Comparison of ENCODE assay signal across 9 cellular contexts in genomic region chr1:197180252-197180878, GRCh38. TPM values are rescaled to one million over a fixed set of nuclear protein-coding genes. Genes with fewer than 3 reads are reported as not detected.
DNase-seq lines count a peak whose midpoint lies in the region; ATAC-seq and TF ChIP-seq lines count a peak whose summit lies in the region.
"Had no signal": no experiment of that assay in that cellular context is flagged by ENCODE, and none has a peak within 500 bp of the region (broad histone marks: within the 10 kb centered on the region; RNA-seq: fewer than 3 reads in every experiment).

No MANE protein-coding gene starts in this region.

- H3K4me3 ChIP-seq in IMR-90 (ENCODE audit: insufficient read depth, low read depth, low read length) (no peak overlapping the region), neural cell (ENCODE audit: low read length) (no peak overlapping the region)
- H3K4me3 ChIP-seq: BLaER1 treated with 17β-estradiol and CSF1 and Interleukin-3, amounts not matched to agents 10 nM and 100 nM had no signal

- H3K27me3 ChIP-seq in IMR-90 (ENCODE audit: control insufficient read depth, insufficient read depth, low read length), result no peaks in the 10 kb centered on the region
- H3K27me3 ChIP-seq in neural cell (ENCODE audit: insufficient read depth, low read depth, low read length), result no peaks in the 10 kb centered on the region
- H3K27me3 ChIP-seq: BLaER1 treated with 17β-estradiol and CSF1 and Interleukin-3, amounts not matched to agents 10 nM and 100 nM had no signal

- H3K4me1 ChIP-seq in IMR-90 (ENCODE audit: control insufficient read depth, insufficient read depth, low read length), result 0 out of 2 replicates have a peak, but pooled peaks cover 4% of the 10 kb centered on the region

- in situ Hi-C loops in IMR-90 (cut with MboI; ENCODE audit: low sequenced_read_pairs), result no loop called here

- H4K20me1 ChIP-seq in IMR-90 (ENCODE audit: insufficient read depth, low read length), result no peaks in the 10 kb centered on the region
- no peaks in the 10 kb centered on the region for H4K20me1 ChIP-seq in neural cell (ENCODE audit: insufficient read depth)

- H4K8ac ChIP-seq in IMR-90 (ENCODE audit: low read depth in 2 of 2, low read length in 2 of 2), result no peak overlapping the region

- no peaks in the 10 kb centered on the region for H3K9me2 ChIP-seq in neural cell (ENCODE audit: insufficient read depth, low read length)

- no peak overlapping the region for H2BK15ac ChIP-seq in IMR-90 (ENCODE audit: low read depth, low read length)

- H4K91ac ChIP-seq in IMR-90 (ENCODE audit: insufficient read depth, low read depth, low read length), result no peak overlapping the region

- peaks cover 3% of the 10 kb centered on the region in 2 experiments; a peak in 3 of 4 replicates for H3K79me1 ChIP-seq in IMR-90 (ENCODE audit: low read depth in 1 of 2, low read length in 2 of 2)

- H2BK20ac ChIP-seq in IMR-90 (ENCODE audit: low read depth, low read length), result no peak overlapping the region

- TF ChIP-seq RAD21 in IMR-90 (IDR thresholded peaks at IDR 0.05; ENCODE audit: low read length) (peak; percentile 76), neural cell (conservative IDR thresholded peaks at IDR 0.05) (peak; percentile 83)

- H3K23ac ChIP-seq in IMR-90 (ENCODE audit: low read depth, low read length), result no peak overlapping the region

- no peak overlapping the region for H4K5ac ChIP-seq in IMR-90 (ENCODE audit: low read depth, low read length)

- CTCF ChIA-PET in IMR-90 (lab: Yijun Ruan, JAX), result interaction anchor here (0.5 to 1.9 kb wide), 5 partner anchors 8 to 226 kb away, joined by 3 to 9 read pairs (median 3); no protein-coding TSS in a partner anchor

- intact Hi-C loops in IMR-90 (cut with micrococcal nuclease), result loop anchor here (1.0 to 5.0 kb wide), 3 partner anchors 14 to 177 kb away; no protein-coding TSS in a partner anchor

- H3K56ac ChIP-seq in IMR-90 (ENCODE audit: extremely low read depth, insufficient read depth, low read length), result no peak overlapping the region

- no peak overlapping the region for H3K4ac ChIP-seq in IMR-90 (ENCODE audit: low read depth, low read length)

- WGBS in IMR-90 (ENCODE audit: extremely low coverage in 2 of 2, insufficient read length in 1 of 2), 2 experiments, result no CpG with 5 or more reads among the region's 3 CpGs

- no peak overlapping the region for H3K9ac ChIP-seq in IMR-90 (ENCODE audit: low read depth, low read length)
- no peak overlapping the region for H3K9ac ChIP-seq in neural cell (ENCODE audit: low read length)
- H3K9ac ChIP-seq: BLaER1 treated with 17β-estradiol and CSF1 and Interleukin-3, amounts not matched to agents 10 nM and 100 nM had no signal

- no peak overlapping the region for H2BK120ac ChIP-seq in IMR-90 (ENCODE audit: low read depth, low read length)

- H3K4me2 ChIP-seq in IMR-90 (ENCODE audit: low read depth, low read length) (peak overlapping the region; percentile 8; the same call in 1 of the 2 replicates), neural cell (ENCODE audit: low read length) (no peak overlapping the region)
- H3K4me2 ChIP-seq: BLaER1 treated with 17β-estradiol and CSF1 and Interleukin-3, amounts not matched to agents 10 nM and 100 nM had no signal

- TF ChIP-seq CTCF in IMR-90 (conservative IDR thresholded peaks at IDR 0.05; ENCODE audit: low read depth, low read length), result peak; percentile 82
- peak; percentile 83 for TF ChIP-seq CTCF in neural cell (IDR thresholded peaks at IDR 0.05; ENCODE audit: poor library complexity, severe bottlenecking)

- no peak overlapping the region for H2AK9ac ChIP-seq in IMR-90 (replicated peaks; ENCODE audit: low read depth, low read length, poor library complexity)

- H3K9me1 ChIP-seq in IMR-90 (ENCODE audit: insufficient read depth, low read length), result no peaks in the 10 kb centered on the region

- dilution Hi-C loops in IMR-90 (cut with HindIII; ENCODE audit: low sequenced_read_pairs, unreplicated experiment), result no loop called here

- H3K79me2 ChIP-seq in neural cell (replicated peaks; ENCODE audit: insufficient read depth, low read length), result no peaks in the 10 kb centered on the region

- H3K36me3 ChIP-seq in IMR-90 (ENCODE audit: control insufficient read depth, insufficient read depth, low read length) (peaks cover 7% of the 10 kb centered on the region), neural cell (ENCODE audit: insufficient read depth, low read length) (peaks cover 13% of the 10 kb centered on the region)

- no peak overlapping the region for H2AK5ac ChIP-seq in IMR-90 (ENCODE audit: low read depth, low read length)

- ATAC-seq in GM21528 (IDR thresholded peaks at IDR 0.05; ENCODE audit: low FRiP score, unreplicated experiment) (peak; percentile 53), IMR-90 (ENCODE audit: low read depth) (peak; percentile 80)

- H3F3A ChIP-seq in neural cell (ENCODE audit: insufficient read depth, low read length, poor library complexity, severe bottlenecking), result no peaks in the 10 kb centered on the region

- BruUV-seq in IMR-90 (replicated peaks; lab: Mats Ljungman, UMichigan), result no TSS peak

- TF ChIP-seq POLR2A in IMR-90 (IDR thresholded peaks at IDR 0.05; ENCODE audit: low read depth, low read length), result no peak

- H3K9me3 ChIP-seq in IMR-90 (ENCODE audit: control insufficient read depth, insufficient read depth, low read length) (no peaks in the 10 kb centered on the region), neural cell (ENCODE audit: low read length) (no peaks in the 10 kb centered on the region)
- H3K9me3 ChIP-seq: BLaER1 treated with 17β-estradiol and CSF1 and Interleukin-3, amounts not matched to agents 10 nM and 100 nM had no signal

- POLR2A ChIA-PET in IMR-90 (lab: Charles Lee; ENCODE audit: unreplicated experiment), result no interaction called here

- H3K27ac ChIP-seq in IMR-90 (ENCODE audit: insufficient read depth, low read length) (no peak overlapping the region), neural cell (ENCODE audit: low read length) (no peak overlapping the region)

- H2AFZ ChIP-seq in IMR-90 (replicated peaks; ENCODE audit: low read length, poor library complexity), result no peak overlapping the region
- no peak overlapping the region for H2AFZ ChIP-seq in neural cell (ENCODE audit: low read depth, low read length)

- H3K14ac ChIP-seq in IMR-90 (replicated peaks; ENCODE audit: low read depth, low read length), result no peak overlapping the region

- no peak for TF ChIP-seq EP300 in neural cell (conservative IDR thresholded peaks at IDR 0.05; ENCODE audit: poor library complexity, severe bottlenecking)

- no peak overlapping the region for H3K18ac ChIP-seq in IMR-90 (ENCODE audit: low read depth, low read length)

- no peak overlapping the region for H2BK5ac ChIP-seq in IMR-90 (ENCODE audit: low read depth, low read length, poor library complexity, severe bottlenecking)

- DNase-seq in NCI-H1105 treated with DMSO at 0.1 percent for 48 hours (lab: John Stamatoyannopoulos, UW) (peak; percentile 74), NCI-H1105 (lab: John Stamatoyannopoulos, UW) (no peak), IMR-90 (peak; percentile 92), RKO (ENCODE audit: low spot score) (peak; percentile 88), epidermal melanocyte (ENCODE audit: insufficient read length, low spot score) (peak; percentile 23)
- DNase-seq in effector CD4-positive, alpha-beta T cell, result no peak

TF ChIP-seq in IMR-90, 13 proteins besides CTCF, POLR2A, EP300 and RAD21 (continues in another document):
- TF ChIP-seq BHLHE40 (IDR thresholded peaks at IDR 0.05; ENCODE audit: low read depth, low read length) (no peak), NFE2L2 (IDR thresholded peaks at IDR 0.05; ENCODE audit: low read depth, low read length) (no peak)
- TF ChIP-seq, protein P1, sequence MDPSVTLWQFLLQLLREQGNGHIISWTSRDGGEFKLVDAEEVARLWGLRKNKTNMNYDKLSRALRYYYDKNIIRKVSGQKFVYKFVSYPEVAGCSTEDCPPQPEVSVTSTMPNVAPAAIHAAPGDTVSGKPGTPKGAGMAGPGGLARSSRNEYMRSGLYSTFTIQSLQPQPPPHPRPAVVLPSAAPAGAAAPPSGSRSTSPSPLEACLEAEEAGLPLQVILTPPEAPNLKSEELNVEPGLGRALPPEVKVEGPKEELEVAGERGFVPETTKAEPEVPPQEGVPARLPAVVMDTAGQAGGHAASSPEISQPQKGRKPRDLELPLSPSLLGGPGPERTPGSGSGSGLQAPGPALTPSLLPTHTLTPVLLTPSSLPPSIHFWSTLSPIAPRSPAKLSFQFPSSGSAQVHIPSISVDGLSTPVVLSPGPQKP (IDR thresholded peaks at IDR 0.05; ENCODE audit: borderline replicate concordance, low read depth, low read length), result no peak

TF ChIP-seq in neural cell, 6 proteins besides CTCF, POLR2A, EP300 and RAD21:
- peak; percentile 82 for TF ChIP-seq SMC3 (conservative IDR thresholded peaks at IDR 0.05; ENCODE audit: poor library complexity)
- TF ChIP-seq TAF1 (IDR thresholded peaks at IDR 0.05; ENCODE audit: low read depth), result no peak

RNA-seq across cellular contexts. Expression of gene ZBTB41, which starts 20.7 kb away (rescaled TPM):
- total RNA-seq in IMR-90 (2012; rRNA removed), result 8.6 and 15.3 TPM in 2 replicates
- polyA plus RNA-seq in IMR-90 (2012; rRNA removed), result 1.3 and 1.9 TPM in 2 replicates
- polyA plus RNA-seq in IMR-90 (2012; cell fraction: cytosol; rRNA removed), result 0.15 and 0.23 TPM in 2 replicates
- 0.29 and 3.3 TPM in 2 replicates for polyA plus RNA-seq in IMR-90 (2012; cell fraction: nucleus; rRNA removed; ENCODE audit: low replicate concordance)
- polyA plus RNA-seq in neural cell, result 22.7 and 25.5 TPM in 2 replicates
- polyA minus RNA-seq in neural cell, result 87.6 and 99.3 TPM in 2 replicates

RNA-seq across cellular contexts. Expression of gene ASPM, which starts 33.9 kb away (rescaled TPM):
- 27.8 and 53.3 TPM in 2 replicates for total RNA-seq in IMR-90 (2012; rRNA removed)
- polyA plus RNA-seq in IMR-90 (2012; rRNA removed) (5.2 and 7.1 TPM in 2 replicates), neural cell (0.87 and 1.0 TPM in 2 replicates)
- 0.23 and 0.62 TPM in 2 replicates for polyA plus RNA-seq in IMR-90 (2012; cell fraction: cytosol; rRNA removed)
- 0.92 and 6.7 TPM in 2 replicates for polyA plus RNA-seq in IMR-90 (2012; cell fraction: nucleus; rRNA removed; ENCODE audit: low replicate concordance)
- 1.7 and 3.7 TPM in 2 replicates for polyA minus RNA-seq in neural cell

Comparison
In these comparisons a context has a peak if more than half of its experiments do, and no peak if none do; other contexts are left out.
1. DNase-seq: peak in NCI-H1105 treated with DMSO at 0.1 percent for 48 hours (single experiment), IMR-90 (single experiment), RKO (single experiment) and epidermal melanocyte (single experiment); none in NCI-H1105 (single experiment) and effector CD4-positive, alpha-beta T cell (single experiment).